3 cellular contexts compared by ENCODE assay signal in the genomic region with DNA sequence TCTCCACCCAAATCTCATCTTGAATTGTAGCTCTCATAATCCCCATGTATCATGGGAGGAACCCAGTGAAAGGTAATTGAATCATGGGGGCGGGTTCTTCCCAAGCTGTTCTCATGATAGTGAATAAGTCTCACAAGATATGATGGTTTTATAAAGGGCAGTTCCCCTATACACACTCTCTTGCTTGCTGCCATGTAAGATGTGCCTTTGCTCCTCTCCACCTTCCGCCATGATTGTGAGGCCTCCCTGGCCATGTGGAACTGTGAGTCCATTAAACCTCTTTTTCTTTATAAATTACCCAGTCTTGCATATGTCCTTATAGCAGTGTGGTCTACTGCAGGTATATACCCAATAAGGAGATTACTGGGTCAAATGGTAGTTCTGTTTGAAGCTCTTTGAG.
A peak's percentile ranks its signal among the peaks of the same experiment; 100 is the strongest.
DNase-seq lines count a peak whose midpoint lies in the region; ATAC-seq, FAIRE-seq and TF ChIP-seq lines count a peak whose summit lies in the region.
"Not testable (repeated sequence)": the region's sequence is repeated elsewhere in the genome, so short reads cannot be mapped to it uniquely, and the experiment has no call there.

No MANE protein-coding gene starts in this region.

- H3K4me2 ChIP-seq in K562 (ENCODE audit: insufficient read depth, low read length) = not testable (repeated sequence)

- peaks cover 42% of the 10 kb centered on the region for H3K27me3 Mint-ChIP-seq in endodermal cell (ENCODE audit: insufficient read depth)

- not testable (repeated sequence) for H2AFZ ChIP-seq in K562 (ENCODE audit: low read depth, low read length)

- not testable (repeated sequence) for H3K9me3 ChIP-seq in K562 (replicated peaks; ENCODE audit: control insufficient read depth, insufficient read depth, low read depth, low read length); esophagus muscularis mucosa
- H3K9me3 ChIP-seq in endodermal cell (ENCODE audit: control insufficient read depth, low read length) = peaks cover 17% of the 10 kb centered on the region

- FAIRE-seq in K562 (lab: Jason Lieb, UNC) = not testable (repeated sequence)

- not testable (repeated sequence) for H4K20me1 ChIP-seq in K562 (replicated peaks; ENCODE audit: control insufficient read depth, insufficient read depth, low read length)

- POLR2A ChIA-PET in K562 (lab: Yijun Ruan, JAX) = interaction anchor here (1.6 kb wide), 1 partner anchor 11 kb away, joined by 3 read pairs; no protein-coding TSS in a partner anchor

- not testable (repeated sequence) for H3K4me1 ChIP-seq in K562 (replicated peaks in 1 of 2; ENCODE audit: control insufficient read depth in 2 of 2, insufficient read depth in 2 of 2, low read length in 2 of 2); endodermal cell (ENCODE audit: control insufficient read depth, insufficient read depth, low read length); esophagus muscularis mucosa

- H3K27ac ChIP-seq in K562 (ENCODE audit: extremely low read depth, low read depth, low read length); endodermal cell (ENCODE audit: low read depth, low read length); esophagus muscularis mucosa (replicated peaks in 1 of 4): not testable (repeated sequence)

- not testable (repeated sequence) for H3K36me3 Mint-ChIP-seq in endodermal cell (ENCODE audit: low read depth)

- not testable (repeated sequence) for H3K9ac ChIP-seq in K562 (ENCODE audit: insufficient read depth in 1 of 2, low read depth in 2 of 2, low read length in 2 of 2); endodermal cell (ENCODE audit: extremely low read depth, low read length, poor library complexity, severe bottlenecking)

- H3K27ac Mint-ChIP-seq in endodermal cell = not testable (repeated sequence)

- in situ Hi-C loops in K562 (cut with MboI) = not testable (repeated sequence)

- not testable (repeated sequence) for BruUV-seq in K562 (replicated peaks; lab: Mats Ljungman, UMichigan)

- H3K9me1 ChIP-seq in K562 (ENCODE audit: control insufficient read depth, insufficient read depth, low read length) = not testable (repeated sequence)

- H3K9me3 Mint-ChIP-seq in endodermal cell = peaks cover 19% of the 10 kb centered on the region

- not testable (repeated sequence) for TF ChIP-seq CTCF in K562 (IDR thresholded peaks at IDR 0.05 in 2 of 3, conservative IDR thresholded peaks at IDR 0.05 in 1 of 3; ENCODE audit: insufficient read depth in 2 of 3, low read depth in 1 of 3, low read length in 3 of 3); endodermal cell (conservative IDR thresholded peaks at IDR 0.05); esophagus muscularis mucosa (IDR thresholded peaks at IDR 0.05)

- CTCF ChIA-PET in K562 (lab: Yijun Ruan, JAX; ENCODE audit: low intra/inter-chr PET ratio) = not testable (repeated sequence)

- not testable (repeated sequence) for DNase-seq in K562 (ENCODE audit: extremely low read depth in 1 of 4, low spot score in 3 of 4)
- DNase-seq in endodermal cell = peak; percentile 21
- DNase-seq in esophagus muscularis mucosa (ENCODE audit: extremely low spot score) = peak; percentile 31

- not testable (repeated sequence) for H3K4me3 Mint-ChIP-seq in endodermal cell

- H3K36me3 ChIP-seq in K562 (ENCODE audit: control insufficient read depth, insufficient read depth, low read length); endodermal cell (ENCODE audit: control insufficient read depth, insufficient read depth, low read length); esophagus muscularis mucosa: not testable (repeated sequence)

- not testable (repeated sequence) for ATAC-seq in K562

- TF ChIP-seq POLR2A in K562 (conservative IDR thresholded peaks at IDR 0.05); esophagus muscularis mucosa (IDR thresholded peaks at IDR 0.05; ENCODE audit: low read depth): not testable (repeated sequence)

- H3K27me3 ChIP-seq in K562 (ENCODE audit: control insufficient read depth in 2 of 2, insufficient read depth in 2 of 2, low read length in 2 of 2); esophagus muscularis mucosa: not testable (repeated sequence)
- peaks cover 67% of the 10 kb centered on the region for H3K27me3 ChIP-seq in endodermal cell (ENCODE audit: control insufficient read depth, insufficient read depth, low read length, poor library complexity, severe bottlenecking)

- TF ChIP-seq EP300 in K562 (IDR thresholded peaks at IDR 0.05; ENCODE audit: low read length); esophagus muscularis mucosa (IDR thresholded peaks at IDR 0.05): not testable (repeated sequence)

- peaks cover 28% of the 10 kb centered on the region for H3K79me2 ChIP-seq in K562 (ENCODE audit: control insufficient read depth, insufficient read depth, low read length)

- 89% methylated on average over 2 of the region's 2 CpGs for WGBS in K562 (ENCODE audit: insufficient coverage, low coverage, missing lambda C conversion rate)
- 91 to 100% methylated on average over 1 to 2 of the region's 2 CpGs for WGBS in endodermal cell (ENCODE audit: insufficient coverage in 1 of 2, insufficient read length in 1 of 2), 2 experiments
- WGBS in esophagus muscularis mucosa = 94% methylated on average over 2 of the region's 2 CpGs

- not testable (repeated sequence) for TF ChIP-seq RAD21 in K562 (CRISPR knock-in tag; conservative IDR thresholded peaks at IDR 0.05 in 1 of 2, IDR thresholded peaks at IDR 0.05 in 1 of 2)

- not testable (repeated sequence) for H3K4me1 Mint-ChIP-seq in endodermal cell

- intact Hi-C loops in K562 (cut with micrococcal nuclease); esophagus muscularis mucosa (cut with DNase I): not testable (repeated sequence)

- H3K4me3 ChIP-seq in K562; endodermal cell (ENCODE audit: low read length); esophagus muscularis mucosa: not testable (repeated sequence)

TF ChIP-seq in K562, 482 proteins besides CTCF, POLR2A, EP300 and RAD21:
- TF ChIP-seq ZNF431 (CRISPR knock-in tag; IDR thresholded peaks at IDR 0.05) (peak; percentile 96), ZFP36 (IDR thresholded peaks at IDR 0.05; ENCODE audit: low read depth, low read length, partially characterized antibody) (peak; percentile 20)
TF ChIP-seq in K562: peak in this region for 2; not testable (repeated sequence) for 480.
